ENCODE assay signal across 8 cellular contexts in the genomic region with DNA sequence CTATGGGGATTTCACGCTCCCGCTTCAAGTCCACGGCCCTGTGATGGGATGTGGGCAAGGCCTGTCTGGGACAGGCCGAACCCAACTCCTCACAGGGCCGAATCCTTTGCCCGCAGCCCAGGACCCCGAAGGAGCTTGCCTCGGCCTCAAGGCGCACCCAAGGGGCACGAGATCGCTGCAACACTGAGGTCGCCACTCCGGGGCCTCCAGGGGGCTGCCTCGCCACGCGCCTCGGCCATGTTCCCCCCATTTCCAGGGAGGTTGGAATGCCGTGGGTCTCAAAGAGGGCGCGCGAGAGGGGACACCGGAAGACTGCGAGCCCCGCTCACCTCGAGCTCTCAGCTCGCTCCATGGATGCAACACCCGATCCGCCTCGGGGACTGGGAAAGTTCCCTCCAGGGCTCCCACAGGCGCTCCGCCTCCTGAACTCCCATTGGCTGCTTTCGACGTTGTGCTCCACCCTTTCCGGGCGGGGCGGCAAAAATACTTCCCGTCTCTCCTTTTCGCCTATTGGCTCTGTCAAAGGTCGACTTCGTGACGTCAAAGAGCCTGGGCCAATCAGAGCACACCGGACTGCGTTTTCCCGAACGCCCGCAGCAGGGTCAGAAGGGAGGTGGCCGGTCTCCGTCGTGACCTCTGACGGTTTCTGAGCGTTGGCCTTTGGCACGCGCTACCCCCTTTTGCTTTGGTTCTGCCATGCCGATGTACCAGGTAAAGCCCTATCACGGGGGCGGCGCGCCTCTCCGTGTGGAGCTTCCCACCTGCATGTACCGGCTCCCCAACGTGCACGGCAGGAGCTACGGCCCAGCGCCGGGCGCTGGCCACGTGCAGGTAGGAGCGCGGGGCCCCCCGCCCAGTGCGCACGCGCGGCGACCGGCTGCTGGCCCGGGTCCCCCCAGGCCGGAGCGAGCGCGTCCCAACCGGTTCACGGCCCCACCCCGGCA.
A peak's percentile ranks its signal among the peaks of the same experiment; 100 is the strongest.
DNase-seq lines count a peak whose midpoint lies in the region; ATAC-seq lines count a peak whose summit lies in the region.

A gene (plus strand): TSS at position 605 of the 944 bp plus-strand sequence. CDS start 92 bp downstream, at position 697.
A gene with protein sequence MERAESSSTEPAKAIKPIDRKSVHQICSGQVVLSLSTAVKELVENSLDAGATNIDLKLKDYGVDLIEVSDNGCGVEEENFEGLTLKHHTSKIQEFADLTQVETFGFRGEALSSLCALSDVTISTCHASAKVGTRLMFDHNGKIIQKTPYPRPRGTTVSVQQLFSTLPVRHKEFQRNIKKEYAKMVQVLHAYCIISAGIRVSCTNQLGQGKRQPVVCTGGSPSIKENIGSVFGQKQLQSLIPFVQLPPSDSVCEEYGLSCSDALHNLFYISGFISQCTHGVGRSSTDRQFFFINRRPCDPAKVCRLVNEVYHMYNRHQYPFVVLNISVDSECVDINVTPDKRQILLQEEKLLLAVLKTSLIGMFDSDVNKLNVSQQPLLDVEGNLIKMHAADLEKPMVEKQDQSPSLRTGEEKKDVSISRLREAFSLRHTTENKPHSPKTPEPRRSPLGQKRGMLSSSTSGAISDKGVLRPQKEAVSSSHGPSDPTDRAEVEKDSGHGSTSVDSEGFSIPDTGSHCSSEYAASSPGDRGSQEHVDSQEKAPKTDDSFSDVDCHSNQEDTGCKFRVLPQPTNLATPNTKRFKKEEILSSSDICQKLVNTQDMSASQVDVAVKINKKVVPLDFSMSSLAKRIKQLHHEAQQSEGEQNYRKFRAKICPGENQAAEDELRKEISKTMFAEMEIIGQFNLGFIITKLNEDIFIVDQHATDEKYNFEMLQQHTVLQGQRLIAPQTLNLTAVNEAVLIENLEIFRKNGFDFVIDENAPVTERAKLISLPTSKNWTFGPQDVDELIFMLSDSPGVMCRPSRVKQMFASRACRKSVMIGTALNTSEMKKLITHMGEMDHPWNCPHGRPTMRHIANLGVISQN (minus strand): TSS at position 382 of the 944 bp plus-strand sequence. CDS start 30 bp downstream, at position 352.

- DNase-seq in AML-193 (lab: John Stamatoyannopoulos, UW), result peak; percentile 92 to 97
- DNase-seq in NCI-H446 treated with DMSO at 0.1 percent for 48 hours (lab: John Stamatoyannopoulos, UW), result peak; percentile 96
- DNase-seq in cerebellar cortex (ENCODE audit: low spot score), result peak; percentile 99
- peak; percentile 99 for DNase-seq in islet precursor cell
- DNase-seq in stimulated activated CD4-positive, alpha-beta T cell treated with anti-CD3 and anti-CD28 coated beads, Interleukin-12 subunit alpha, Interleukin-12 subunit beta, amount 100 ng/mL, for 48 hours (ENCODE audit: low read depth in 2 of 3, low spot score in 1 of 3), result peak; percentile 96 to 97 (median 96)

- ATAC-seq in GM19035 (IDR thresholded peaks at IDR 0.05; ENCODE audit: unreplicated experiment) (peak; percentile 97), HG03354 (IDR thresholded peaks at IDR 0.05; ENCODE audit: poor library complexity, severe bottlenecking, unreplicated experiment) (peak; percentile 94)
- ATAC-seq in activated CD4-positive, CD25-positive, alpha-beta regulatory T cell treated with anti-CD3 and anti-CD28 coated beads, Interleukin-2, amount 50 U/mL, for 24 hours, result peak; percentile 92 to 94

Comparison
In these comparisons a context has a peak if more than half of its experiments do, and no peak if none do; other contexts are left out.
1. Peak in every context shown above with its lines: DNase-seq and ATAC-seq.